In the genomic region with DNA sequence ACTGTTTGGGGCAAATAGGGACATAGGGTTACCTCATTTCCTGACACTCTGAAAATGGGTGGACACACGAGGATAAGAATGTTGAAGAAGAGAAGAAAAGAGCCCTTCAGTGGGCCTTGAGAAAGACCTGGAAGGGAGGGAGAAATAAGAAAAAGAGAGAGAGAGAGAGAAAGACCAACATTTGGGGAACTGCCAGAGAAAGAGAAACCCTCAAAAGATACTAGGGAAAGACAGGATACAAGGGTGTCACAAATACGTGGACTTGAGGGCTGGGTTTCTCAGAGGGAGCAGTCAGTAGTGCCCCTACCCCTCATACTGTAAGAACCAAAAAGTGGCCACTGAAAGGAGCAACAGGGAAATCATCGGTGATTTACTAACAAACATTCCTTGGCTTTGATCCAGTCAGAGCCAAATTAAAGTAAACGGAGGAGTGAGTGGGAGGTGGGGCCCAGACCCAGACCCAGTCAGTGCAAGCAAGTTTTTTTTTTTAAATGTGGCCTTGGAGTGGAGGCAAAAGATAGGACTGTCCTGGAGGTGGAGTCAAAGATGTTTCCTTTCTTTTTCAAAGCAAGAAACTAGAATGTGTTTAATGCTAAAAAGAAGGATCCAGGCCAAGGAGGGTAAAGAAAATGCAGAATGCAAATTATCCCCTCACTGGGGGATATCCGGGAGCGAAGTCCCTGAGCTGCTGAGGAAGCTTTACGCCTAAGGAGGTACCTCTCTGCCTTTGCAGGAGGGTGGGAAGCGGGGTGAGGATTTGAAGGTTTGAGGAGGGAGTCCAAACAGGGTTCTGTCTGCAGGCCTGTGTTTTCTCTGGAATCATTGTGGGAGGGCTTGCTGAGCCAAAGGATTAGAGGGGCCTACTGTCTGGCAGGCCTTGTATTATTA, we compare ENCODE assay signal across 8 cellular contexts.
A peak's percentile ranks its signal among the peaks of the same experiment; 100 is the strongest.
DNase-seq lines count a peak whose midpoint lies in the region; ATAC-seq, FAIRE-seq and TF ChIP-seq lines count a peak whose summit lies in the region.

No MANE protein-coding gene starts in this region.

- H3K9me3 ChIP-seq in astrocyte (ENCODE audit: insufficient read depth, low read depth, low read length) (no peaks in the 10 kb centered on the region), HepG2 (ENCODE audit: low read length) (no peaks in the 10 kb centered on the region), upper lobe of left lung (no peaks in the 10 kb centered on the region)

- peak overlapping the region; percentile 71 for H2AFZ ChIP-seq in astrocyte (ENCODE audit: low read depth, low read length)
- peak overlapping the region; percentile 66 for H2AFZ ChIP-seq in HepG2 (ENCODE audit: low read length)

- POLR2A ChIA-PET in HepG2 (lab: Yijun Ruan, JAX) = no interaction called here

- no peaks in the 10 kb centered on the region for H4K20me1 ChIP-seq in astrocyte (ENCODE audit: insufficient read depth, low read length)
- H4K20me1 ChIP-seq in HepG2 (ENCODE audit: insufficient read depth, low read length) = no peaks in the 10 kb centered on the region

- CTCF ChIA-PET in HepG2 (lab: Yijun Ruan, JAX; ENCODE audit: low intra/inter-chr PET ratio, low total read pairs) = no interaction called here

- no peaks in the 10 kb centered on the region for H3K79me2 ChIP-seq in astrocyte (ENCODE audit: insufficient read depth, low read length)
- no peaks in the 10 kb centered on the region for H3K79me2 ChIP-seq in HepG2 (ENCODE audit: insufficient read depth, low read length)

- TF ChIP-seq EP300 in HepG2 (IDR thresholded peaks at IDR 0.05; ENCODE audit: low read depth in 2 of 2, low read length in 2 of 2) = no peak
- TF ChIP-seq EP300 in HepG2 (CRISPR knock-in tag; IDR thresholded peaks at IDR 0.05; ENCODE audit: borderline replicate concordance) = no peak
- no peak for TF ChIP-seq EP300 in upper lobe of left lung (IDR thresholded peaks at IDR 0.05)

- peak overlapping the region; percentile 99 for H3K27ac Mint-ChIP-seq in activated T-cell treated with anti-CD3 and anti-CD28 coated beads, Interleukin-2, amount 50 U/mL, for 72 hours
- peak overlapping the region; percentile 36 for H3K27ac Mint-ChIP-seq in astrocyte (ENCODE audit: unreplicated experiment)

- no TSS peak for BruUV-seq in HepG2 (replicated peaks; lab: Mats Ljungman, UMichigan)

- 18% methylated on average over 8 of the region's 8 CpGs for WGBS in HepG2 (ENCODE audit: low lambda C conversion rate)
- WGBS in upper lobe of left lung, 2 donors = 45 to 54% methylated on average over 8 of the region's 8 CpGs

- TF ChIP-seq RAD21 in HepG2 (CRISPR knock-in tag; IDR thresholded peaks at IDR 0.05) = no peak

- FAIRE-seq in astrocyte (lab: Jason Lieb, UNC) (no peak), HepG2 (lab: Jason Lieb, UNC) (no peak)

- H3K4me3 ChIP-seq in astrocyte (ENCODE audit: insufficient read depth, low read depth, low read length) (no peak overlapping the region), HepG2 (replicated peaks in 1 of 3; ENCODE audit: insufficient read depth in 1 of 3, low read depth in 2 of 3, low read length in 3 of 3) (peak overlapping the region; percentile 46 to 53 (median 51)), upper lobe of left lung (peak overlapping the region in 1 of 4 donors; percentile 1)

- peaks cover 24 to 48% of the 10 kb centered on the region in 2 donors for H3K36me3 Mint-ChIP-seq in activated T-cell treated with anti-CD3 and anti-CD28 coated beads, Interleukin-2, amount 50 U/mL, for 72 hours (ENCODE audit: insufficient read depth in 2 of 2)
- no peaks in the 10 kb centered on the region for H3K36me3 Mint-ChIP-seq in astrocyte (ENCODE audit: low read depth, unreplicated experiment)

- no peaks in the 10 kb centered on the region for H3K36me3 ChIP-seq in astrocyte (ENCODE audit: insufficient read depth, low read length)
- no peaks in the 10 kb centered on the region for H3K36me3 ChIP-seq in HepG2 (replicated peaks in 1 of 2; ENCODE audit: control insufficient read depth in 1 of 2, insufficient read depth in 2 of 2, low read length in 2 of 2)
- peaks cover 0 to 5% (median 0%) of the 10 kb centered on the region in 4 donors for H3K36me3 ChIP-seq in upper lobe of left lung

- H3K4me1 Mint-ChIP-seq in activated T-cell treated with anti-CD3 and anti-CD28 coated beads, Interleukin-2, amount 50 U/mL, for 72 hours (ENCODE audit: low read depth) = peaks cover 81% of the 10 kb centered on the region
- peaks cover 14% of the 10 kb centered on the region for H3K4me1 Mint-ChIP-seq in astrocyte (ENCODE audit: low read depth, unreplicated experiment)

- H3K27me3 ChIP-seq in astrocyte (ENCODE audit: insufficient read depth, low read length) = no peaks in the 10 kb centered on the region
- no peaks in the 10 kb centered on the region for H3K27me3 ChIP-seq in HepG2 (ENCODE audit: control insufficient read depth in 1 of 2, insufficient read depth in 2 of 2, low read length in 2 of 2)
- no peaks in the 10 kb centered on the region for H3K27me3 ChIP-seq in upper lobe of left lung

- no peak for TF ChIP-seq CTCF in astrocyte (IDR thresholded peaks at IDR 0.05; ENCODE audit: insufficient read depth, low read depth, low read length)
- TF ChIP-seq CTCF in HepG2 (CRISPR knock-in tag; IDR thresholded peaks at IDR 0.05) = no peak
- no peak for TF ChIP-seq CTCF in upper lobe of left lung (IDR thresholded peaks at IDR 0.05)

- H3K4me1 ChIP-seq in astrocyte (ENCODE audit: insufficient read depth, low read length) (peaks cover 16% of the 10 kb centered on the region), HepG2 (ENCODE audit: insufficient read depth, low read length) (peaks cover 56% of the 10 kb centered on the region), upper lobe of left lung (peaks cover 14 to 19% (median 16%) of the 10 kb centered on the region in 4 donors)

- no peak for TF ChIP-seq POLR2A in HepG2 (IDR thresholded peaks at IDR 0.05; ENCODE audit: insufficient read depth in 1 of 2, low read depth in 2 of 2, low read length in 2 of 2)
- TF ChIP-seq POLR2A in upper lobe of left lung (IDR thresholded peaks at IDR 0.05) = no peak

- in situ Hi-C loops in HepG2 (cut with HindIII; ENCODE audit: extremely low pct_ligation_motif_present, low pct_unique_long_range_greater_than_20kb) = no loop called here

- no peaks in the 10 kb centered on the region for H3K9me3 Mint-ChIP-seq in activated T-cell treated with anti-CD3 and anti-CD28 coated beads, Interleukin-2, amount 50 U/mL, for 72 hours
- H3K9me3 Mint-ChIP-seq in astrocyte (ENCODE audit: unreplicated experiment) = no peaks in the 10 kb centered on the region

- no peak overlapping the region for H3K27ac ChIP-seq in astrocyte (ENCODE audit: low read depth, low read length)
- H3K27ac ChIP-seq in HepG2 (ENCODE audit: extremely low read length, insufficient read depth, low read length) = peak overlapping the region; percentile 55
- peak overlapping the region in 3 of 4 donors; percentile 28 to 61 (median 31) for H3K27ac ChIP-seq in upper lobe of left lung

- no peaks in the 10 kb centered on the region for H3K27me3 Mint-ChIP-seq in activated T-cell treated with anti-CD3 and anti-CD28 coated beads, Interleukin-2, amount 50 U/mL, for 72 hours (ENCODE audit: low read depth)
- H3K27me3 Mint-ChIP-seq in astrocyte (ENCODE audit: low read depth, unreplicated experiment) = no peaks in the 10 kb centered on the region

- H3K4me2 ChIP-seq in astrocyte (ENCODE audit: low read length) (peak overlapping the region; percentile 52), HepG2 (ENCODE audit: low read depth, low read length) (peak overlapping the region; percentile 87)

- ATAC-seq in activated T-cell treated with anti-CD3 and anti-CD28 coated beads, Interleukin-2, amount 50 U/mL, for 72 hours (replicated peaks in 1 of 2) = peak in 1 of 2 donors; percentile 42
- ATAC-seq in HepG2 (peak; percentile 58), upper lobe of left lung (ENCODE audit: low FRiP score in 2 of 2) (peak in 1 of 2 donors; percentile 43)

- H3K9ac ChIP-seq in astrocyte (ENCODE audit: low read length) = peak overlapping the region; percentile 48
- peak overlapping the region; percentile 60 for H3K9ac ChIP-seq in HepG2 (ENCODE audit: insufficient read depth, low read depth, low read length)

- intact Hi-C loops in HepG2 (cut with micrococcal nuclease; ENCODE audit: unreplicated experiment) = no loop called here
- intact Hi-C loops in posterior cingulate gyrus (cut with DNase I) = no loop called here

- DNase-seq in activated T-cell treated with anti-CD3 and anti-CD28 coated beads, Interleukin-2, amount 50 U/mL, for 72 hours = no peak
- no peak for DNase-seq in activated T-cell treated with anti-CD3 and anti-CD28 coated beads, Interleukin-2, amount 50 U/mL, for 1 hour
- DNase-seq in astrocyte (ENCODE audit: low read depth) (no peak), HepG2 (ENCODE audit: low spot score) (no peak), upper lobe of left lung (no peak), DMS79 (lab: John Stamatoyannopoulos, UW) (no peak), NCI-H1436 treated with DMSO at 0.1 percent for 48 hours (lab: John Stamatoyannopoulos, UW) (no peak), posterior cingulate gyrus (no peak)

- H3K4me3 Mint-ChIP-seq in activated T-cell treated with anti-CD3 and anti-CD28 coated beads, Interleukin-2, amount 50 U/mL, for 72 hours = peak overlapping the region; percentile 67 to 94
- H3K4me3 Mint-ChIP-seq in astrocyte (ENCODE audit: unreplicated experiment) = no peak overlapping the region

TF ChIP-seq in HepG2, 621 proteins besides CTCF, POLR2A, EP300 and RAD21 (continues in another document):
- TF ChIP-seq NFKBIZ (CRISPR knock-in tag; IDR thresholded peaks at IDR 0.05) (no peak), CREM (IDR thresholded peaks at IDR 0.05) (no peak), CREM (CRISPR knock-in tag; IDR thresholded peaks at IDR 0.05) (no peak), LCORL (IDR thresholded peaks at IDR 0.05) (no peak), LCORL (CRISPR knock-in tag; IDR thresholded peaks at IDR 0.05) (peak; percentile 2; the same call in 1 of the 2 replicates), ZFX (CRISPR knock-in tag; IDR thresholded peaks at IDR 0.05; ENCODE audit: low read depth) (peak; percentile 52), MAZ (IDR thresholded peaks at IDR 0.05; ENCODE audit: borderline replicate concordance, low read depth, low read length) (no peak), MAZ (CRISPR knock-in tag; IDR thresholded peaks at IDR 0.05; ENCODE audit: low read depth) (no peak)
- TF ChIP-seq, protein P1, sequence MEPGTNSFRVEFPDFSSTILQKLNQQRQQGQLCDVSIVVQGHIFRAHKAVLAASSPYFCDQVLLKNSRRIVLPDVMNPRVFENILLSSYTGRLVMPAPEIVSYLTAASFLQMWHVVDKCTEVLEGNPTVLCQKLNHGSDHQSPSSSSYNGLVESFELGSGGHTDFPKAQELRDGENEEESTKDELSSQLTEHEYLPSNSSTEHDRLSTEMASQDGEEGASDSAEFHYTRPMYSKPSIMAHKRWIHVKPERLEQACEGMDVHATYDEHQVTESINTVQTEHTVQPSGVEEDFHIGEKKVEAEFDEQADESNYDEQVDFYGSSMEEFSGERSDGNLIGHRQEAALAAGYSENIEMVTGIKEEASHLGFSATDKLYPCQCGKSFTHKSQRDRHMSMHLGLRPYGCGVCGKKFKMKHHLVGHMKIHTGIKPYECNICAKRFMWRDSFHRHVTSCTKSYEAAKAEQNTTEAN (CRISPR knock-in tag; conservative IDR thresholded peaks at IDR 0.05) = no peak
